In genomic region chr10:34467902-34468301, GRCh38 we compare ENCODE assay signal across 1 cellular context.
TF ChIP-seq lines count a peak whose summit lies in the region.

No MANE protein-coding gene starts in this region.

TF ChIP-seq in GM23338, 12 proteins besides CTCF, POLR2A, EP300 and RAD21 (continued from another document):
- TF ChIP-seq NANOG (IDR thresholded peaks at IDR 0.05; ENCODE audit: borderline replicate concordance) (no peak), REST (IDR thresholded peaks at IDR 0.05; ENCODE audit: unreplicated experiment) (no peak), ZNF462 (CRISPR knock-in tag; IDR thresholded peaks at IDR 0.05) (no peak), EZH2 (IDR thresholded peaks at IDR 0.05; ENCODE audit: low read depth, unreplicated experiment) (no peak)
